ENCODE assay signal across 34 cellular contexts in the genomic region with DNA sequence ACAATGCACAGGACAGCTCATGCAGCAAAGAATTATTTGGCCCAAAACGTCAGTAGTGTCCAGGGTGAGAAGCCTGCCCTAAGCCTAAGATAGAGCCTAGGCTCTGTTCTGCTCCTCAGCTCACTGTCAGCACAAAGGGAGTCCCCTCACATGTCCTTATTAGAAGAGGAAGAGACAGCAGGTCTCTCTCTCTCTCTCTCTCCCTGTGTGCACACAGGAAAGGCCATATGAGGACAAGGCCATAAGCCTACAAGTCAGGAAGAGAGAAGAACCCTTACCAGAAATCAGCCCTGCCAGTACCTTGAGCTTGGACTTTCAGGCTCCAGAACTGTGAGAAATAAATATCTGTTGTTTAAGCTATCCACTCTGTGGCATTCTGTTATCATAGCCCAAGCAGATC. TPM values are rescaled to one million over a fixed set of nuclear protein-coding genes. Genes with fewer than 3 reads are reported as not detected.
"Had no signal": no experiment of that assay in that cellular context is flagged by ENCODE, and none has a peak within 500 bp of the region (broad histone marks: within the 10 kb centered on the region; RNA-seq: fewer than 3 reads in every experiment).

No MANE protein-coding gene starts in this region.

- DNase-seq: colonic mucosa; effector CD8-positive, alpha-beta T cell; endodermal cell; foreskin keratinocyte; glutamatergic neuron; heart right ventricle; hippocampal formation; left cardiac atrium; left lung; mesenchymal stem cell; naive thymus-derived CD8-positive, alpha-beta T cell; nephron progenitor cell; nucleus accumbens; stimulated activated CD4-positive, alpha-beta T cell treated with anti-CD3 and anti-CD28 coated beads, Interleukin-12 subunit alpha, Interleukin-12 subunit beta, amount 100 ng/mL, for 4 hours; stimulated activated CD4-positive, alpha-beta T cell treated with anti-CD3 and anti-CD28 coated beads, Interleukin-1b, Interleukin-23, amount 100 ng/mL, for 48 hours; stimulated activated CD4-positive, alpha-beta T cell treated with anti-CD3 and anti-CD28 coated beads, Interleukin-4, amount 100 ng/mL, for 1 hour; stimulated activated CD8-positive, alpha-beta memory T cell treated with anti-CD3 and anti-CD28 coated beads, Interleukin-4, amount 100 ng/mL, for 48 hours; stimulated activated naive CD4-positive, alpha-beta T cell treated with Interleukin-2 at 50 U/mL for 16 hours; stomach; thyroid gland; trophoblast cell had no signal

- H3K4me3 Mint-ChIP-seq: dendritic cell treated with granulocyte-macrophage colony-stimulating factor and Interleukin-4, amounts not matched to agents 40 ng/mL and 50 ng/mL, for 4 days; endodermal cell; mesothelial cell of epicardium; naive thymus-derived CD8-positive, alpha-beta T cell; nephron progenitor cell had no signal

- H3K4me3 ChIP-seq: colonic mucosa, gastroesophageal sphincter, heart right ventricle, left lung, prostate gland, right atrium auricular region, smooth muscle cell, stomach, thyroid gland had no signal

- H3K27ac ChIP-seq: colonic mucosa, epithelial cell of prostate, foreskin keratinocyte, gastroesophageal sphincter, heart right ventricle, left lung, prostate gland, right atrium auricular region, stomach, thyroid gland had no signal

- H3K9me3 Mint-ChIP-seq: dendritic cell treated with granulocyte-macrophage colony-stimulating factor and Interleukin-4, amounts not matched to agents 40 ng/mL and 50 ng/mL, for 4 days had no signal

- H3K27me3 ChIP-seq: colonic mucosa, gastroesophageal sphincter, heart right ventricle, left lung, right atrium auricular region, stomach, thyroid gland had no signal

- H3K27me3 Mint-ChIP-seq: dendritic cell treated with granulocyte-macrophage colony-stimulating factor and Interleukin-4, amounts not matched to agents 40 ng/mL and 50 ng/mL, for 4 days had no signal

- H3K36me3 ChIP-seq: colonic mucosa, gastroesophageal sphincter, heart right ventricle, left lung, prostate gland, right atrium auricular region, stomach, thyroid gland had no signal

- H3K4me1 Mint-ChIP-seq: mesothelial cell of epicardium had no signal

- H3K36me3 Mint-ChIP-seq: mesothelial cell of epicardium had no signal

- H3K4me1 ChIP-seq: colonic mucosa, foreskin keratinocyte, gastroesophageal sphincter, heart right ventricle, left lung, prostate gland, right atrium auricular region, stomach, thyroid gland had no signal

- H3K27ac Mint-ChIP-seq: dendritic cell treated with granulocyte-macrophage colony-stimulating factor and Interleukin-4, amounts not matched to agents 40 ng/mL and 50 ng/mL, for 4 days; endodermal cell; mesothelial cell of epicardium; nephron progenitor cell had no signal

- H3K9me3 ChIP-seq: colonic mucosa, gastroesophageal sphincter, left lung, prostate gland, right atrium auricular region, stomach, thyroid gland had no signal

RNA-seq across cellular contexts. Expression of gene FAM184B, which starts 20.4 kb away (rescaled TPM):
- total RNA-seq: fibroblast of lung; foreskin keratinocyte; heart right ventricle; lung microvascular endothelial cell; mucosa of gallbladder; naive thymus-derived CD8-positive, alpha-beta T cell; osteocyte; right atrium auricular region; sciatic nerve; smooth muscle cell; subcutaneous adipose tissue; thyroid gland had no signal
- polyA plus RNA-seq: fibroblast of lung, smooth muscle cell had no signal
